2 cellular contexts compared by ENCODE assay signal in genomic region chr6:134804311-134804710, GRCh38.
DNase-seq lines count a peak whose midpoint lies in the region; ATAC-seq and TF ChIP-seq lines count a peak whose summit lies in the region.
"Not testable (repeated sequence)": the region's sequence is repeated elsewhere in the genome, so short reads cannot be mapped to it uniquely, and the experiment has no call there.

No MANE protein-coding gene starts in this region.

- not testable (repeated sequence) for H3K4me3 Mint-ChIP-seq in GM23338

- H3K27ac Mint-ChIP-seq in GM23338, result not testable (repeated sequence)

- H4K91ac ChIP-seq in trophoblast cell (ENCODE audit: low read depth, low read length), result not testable (repeated sequence)

- not testable (repeated sequence) for H3K18ac ChIP-seq in trophoblast cell (ENCODE audit: low read length)

- H3K4me2 ChIP-seq in GM23338; trophoblast cell (ENCODE audit: low read length): not testable (repeated sequence)

- H4K12ac ChIP-seq in trophoblast cell (ENCODE audit: low read depth, low read length), result not testable (repeated sequence)

- H3K4me3 ChIP-seq in GM23338; trophoblast cell (ENCODE audit: low read depth, low read length): not testable (repeated sequence)

- not testable (repeated sequence) for H2BK12ac ChIP-seq in trophoblast cell (ENCODE audit: low read length)

- H4K20me1 ChIP-seq in GM23338 (replicated peaks; ENCODE audit: insufficient read depth), result not testable (repeated sequence)

- not testable (repeated sequence) for H3K79me2 ChIP-seq in GM23338 (replicated peaks; ENCODE audit: insufficient read depth); trophoblast cell (ENCODE audit: control insufficient read depth, insufficient read depth, low read length, poor library complexity)

- ATAC-seq in GM23338, result not testable (repeated sequence)

- not testable (repeated sequence) for H3F3A ChIP-seq in GM23338 (replicated peaks; ENCODE audit: low read depth)

- H3K9me3 Mint-ChIP-seq in GM23338, result not testable (repeated sequence)

- not testable (repeated sequence) for H2BK120ac ChIP-seq in trophoblast cell (ENCODE audit: insufficient read depth, low read length, poor library complexity)

- H4K8ac ChIP-seq in trophoblast cell (ENCODE audit: low read depth, low read length), result not testable (repeated sequence)

- H3K79me1 ChIP-seq in trophoblast cell (ENCODE audit: low read length), result not testable (repeated sequence)

- H3K9me3 ChIP-seq in trophoblast cell (ENCODE audit: insufficient read depth, low read depth, low read length), result not testable (repeated sequence)

- not testable (repeated sequence) for H3K23ac ChIP-seq in trophoblast cell (ENCODE audit: low read length)

- not testable (repeated sequence) for H3K36me3 Mint-ChIP-seq in GM23338 (ENCODE audit: low read depth)

- H2BK5ac ChIP-seq in trophoblast cell (ENCODE audit: low read depth, low read length, poor library complexity), result not testable (repeated sequence)

- not testable (repeated sequence) for H3K4me1 Mint-ChIP-seq in GM23338

- H3K9ac ChIP-seq in trophoblast cell (ENCODE audit: low read length), result not testable (repeated sequence)

- H3K27ac ChIP-seq in GM23338 (ENCODE audit: low read depth); trophoblast cell (ENCODE audit: low read depth, low read length): not testable (repeated sequence)

- not testable (repeated sequence) for H3K4ac ChIP-seq in trophoblast cell (ENCODE audit: low read depth, low read length)

- not testable (repeated sequence) for H3K4me1 ChIP-seq in GM23338 (ENCODE audit: insufficient read depth); trophoblast cell (ENCODE audit: control insufficient read depth in 1 of 2, insufficient read depth in 2 of 2, low read length in 2 of 2)

- not testable (repeated sequence) for H3K27me3 Mint-ChIP-seq in GM23338 (ENCODE audit: insufficient read depth, low read depth, poor library complexity)

- no CpG with 5 or more reads among the region's 10 CpGs for WGBS in trophoblast cell (ENCODE audit: extremely low coverage, insufficient coverage, insufficient read length)

- DNase-seq in GM23338 (ENCODE audit: low spot score), result not testable (repeated sequence)
- DNase-seq in trophoblast cell, result peak; percentile 84 to 85

- peak overlapping the region; percentile 43; the same call in 1 of the 2 replicates for H2AFZ ChIP-seq in GM23338
- not testable (repeated sequence) for H2AFZ ChIP-seq in trophoblast cell (ENCODE audit: insufficient read depth, low read length, poor library complexity)

- not testable (repeated sequence) for TF ChIP-seq CTCF in GM23338 (conservative IDR thresholded peaks at IDR 0.05; ENCODE audit: low read depth in 2 of 2)

- H3K9me2 ChIP-seq in GM23338 (ENCODE audit: insufficient read depth), result not testable (repeated sequence)

- not testable (repeated sequence) for H3K27me3 ChIP-seq in GM23338 (ENCODE audit: insufficient read depth); trophoblast cell (ENCODE audit: insufficient read depth, low read length)

- not testable (repeated sequence) for H2AK5ac ChIP-seq in trophoblast cell (ENCODE audit: low read length)

- H3K14ac ChIP-seq in trophoblast cell (ENCODE audit: low read length), result not testable (repeated sequence)

- H3K36me3 ChIP-seq in GM23338 (ENCODE audit: insufficient read depth); trophoblast cell (ENCODE audit: control insufficient read depth in 1 of 2, insufficient read depth in 2 of 2, low read length in 2 of 2): not testable (repeated sequence)
